11 cellular contexts compared by ENCODE assay signal in genomic region chr11:7143908-7144307, GRCh38. TPM values are rescaled to one million over a fixed set of nuclear protein-coding genes. Genes with fewer than 3 reads are reported as not detected.
DNase-seq lines count a peak whose midpoint lies in the region; ATAC-seq, FAIRE-seq and TF ChIP-seq lines count a peak whose summit lies in the region.
"Had no signal": no experiment of that assay in that cellular context is flagged by ENCODE, and none has a peak within 500 bp of the region (broad histone marks: within the 10 kb centered on the region; RNA-seq: fewer than 3 reads in every experiment).

No MANE protein-coding gene starts in this region.

- H3F3A ChIP-seq in Loucy (ENCODE audit: low read depth), result no peaks in the 10 kb centered on the region

- H3K79me2 ChIP-seq in Loucy (ENCODE audit: insufficient read depth, low read length), result no peaks in the 10 kb centered on the region

- intact Hi-C loops in mucosa of descending colon (cut with DNase I, micrococcal nuclease), result no loop called here

- H3K4me3 ChIP-seq in Loucy (ENCODE audit: low read length, poor library complexity, severe bottlenecking), result no peak overlapping the region
- H3K4me3 ChIP-seq in mucosa of descending colon, result no peak overlapping the region

- no peaks in the 10 kb centered on the region for H3K9me2 ChIP-seq in Loucy (replicated peaks; ENCODE audit: low read depth, low read length)

- no peaks in the 10 kb centered on the region for H3K36me3 Mint-ChIP-seq in brain
- H3K36me3 Mint-ChIP-seq: natural killer cell had no signal

- H3K27me3 Mint-ChIP-seq in brain, result no peaks in the 10 kb centered on the region
- H3K27me3 Mint-ChIP-seq: activated CD4-positive, alpha-beta T cell treated with anti-CD3 and anti-CD28 coated beads, Interleukin-2, amount 10 ng/mL, durations not matched to agents 24 days and 14 days had no signal

- no peak for ATAC-seq in mucosa of descending colon
- no peak for ATAC-seq in GM18517 (IDR thresholded peaks at IDR 0.05; ENCODE audit: unreplicated experiment)
- ATAC-seq: natural killer cell had no signal

- H3K4me1 ChIP-seq in Loucy (ENCODE audit: insufficient read depth, low read length, poor library complexity, severe bottlenecking), result no peaks in the 10 kb centered on the region
- no peaks in the 10 kb centered on the region for H3K4me1 ChIP-seq in mucosa of descending colon (ENCODE audit: low read depth)

- no peaks in the 10 kb centered on the region for H4K20me1 ChIP-seq in Loucy (ENCODE audit: insufficient read depth, low read length, poor library complexity, severe bottlenecking)

- no peak overlapping the region for H2AFZ ChIP-seq in Loucy (ENCODE audit: low read length)

- H3K36me3 ChIP-seq in Loucy (ENCODE audit: insufficient read depth, low read length), result no peaks in the 10 kb centered on the region
- H3K36me3 ChIP-seq in mucosa of descending colon (ENCODE audit: low read depth), result no peaks in the 10 kb centered on the region

- no peak overlapping the region for H3K4me2 ChIP-seq in Loucy (ENCODE audit: low read depth, low read length, poor library complexity, severe bottlenecking)

- peaks cover 4 to 17% (median 14%) of the 10 kb centered on the region in 5 experiments for H3K9me3 Mint-ChIP-seq in brain
- H3K9me3 Mint-ChIP-seq: natural killer cell had no signal

- no peak overlapping the region for H3K27ac Mint-ChIP-seq in brain
- H3K27ac Mint-ChIP-seq: activated CD4-positive, alpha-beta T cell treated with anti-CD3 and anti-CD28 coated beads, Interleukin-2, amount 10 ng/mL, durations not matched to agents 24 days and 14 days; natural killer cell had no signal

- H3K9ac ChIP-seq in Loucy (ENCODE audit: low read depth, low read length, poor library complexity, severe bottlenecking), result no peak overlapping the region

- no peak for FAIRE-seq in HTR-8/SVneo (lab: Jason Lieb, UNC)

- peak; percentile 35 for DNase-seq in DMS114 treated with DMSO at 0.1 percent for 48 hours (lab: John Stamatoyannopoulos, UW; ENCODE audit: unreplicated experiment)
- DNase-seq in medulla oblongata (ENCODE audit: extremely low spot score), result peak; percentile 72
- no peak for DNase-seq in HTR-8/SVneo (ENCODE audit: insufficient read length, low spot score)
- DNase-seq in mucosa of descending colon, result no peak
- DNase-seq in NCI-H2171 treated with DMSO at 0.1 percent for 48 hours (lab: John Stamatoyannopoulos, UW), result no peak
- DNase-seq: activated CD4-positive, alpha-beta T cell treated with anti-CD3 and anti-CD28 coated beads, Interleukin-2, amount 10 ng/mL, durations not matched to agents 24 days and 14 days; natural killer cell had no signal

- peak; percentile 51 for TF ChIP-seq CTCF in Loucy (conservative IDR thresholded peaks at IDR 0.05; ENCODE audit: low read length)
- TF ChIP-seq CTCF in brain (conservative IDR thresholded peaks at IDR 0.05), result peak; percentile 77 to 80
- no peak for TF ChIP-seq CTCF in mucosa of descending colon (IDR thresholded peaks at IDR 0.05)

- no peaks in the 10 kb centered on the region for H3K4me1 Mint-ChIP-seq in brain
- H3K4me1 Mint-ChIP-seq: activated CD4-positive, alpha-beta T cell treated with anti-CD3 and anti-CD28 coated beads, Interleukin-2, amount 10 ng/mL, durations not matched to agents 24 days and 14 days; natural killer cell had no signal

- H3K27me3 ChIP-seq in Loucy (ENCODE audit: insufficient read depth, low read length, poor library complexity, severe bottlenecking), result no peaks in the 10 kb centered on the region

- H3K4me3 Mint-ChIP-seq in brain, result no peak overlapping the region
- H3K4me3 Mint-ChIP-seq: activated CD4-positive, alpha-beta T cell treated with anti-CD3 and anti-CD28 coated beads, Interleukin-2, amount 10 ng/mL, durations not matched to agents 24 days and 14 days; natural killer cell had no signal

- no peaks in the 10 kb centered on the region for H3K9me3 ChIP-seq in Loucy (ENCODE audit: insufficient read depth, low read depth, low read length)
- H3K9me3 ChIP-seq in mucosa of descending colon, result peaks cover 9% of the 10 kb centered on the region

RNA-seq across cellular contexts. Expression of gene RBMXL2, which starts 55.1 kb away (rescaled TPM):
- not detected for polyA plus RNA-seq in brain (ENCODE audit: insufficient read depth, low read depth, low replicate concordance)
- total RNA-seq in mucosa of descending colon, result under 1 TPM in 1 of 3 donors, not detected in 2; 0.20 TPM
- total RNA-seq: activated CD4-positive, alpha-beta T cell treated with anti-CD3 and anti-CD28 coated beads, Interleukin-2, amount 10 ng/mL, durations not matched to agents 24 days and 14 days; natural killer cell; NCI-H460 had no signal

Comparison
In these comparisons a context has a peak if more than half of its experiments do, and no peak if none do; other contexts are left out.
1. DNase-seq: peak in DMS114 treated with DMSO at 0.1 percent for 48 hours (single experiment) and medulla oblongata (single experiment); none in HTR-8/SVneo (single experiment), mucosa of descending colon (0 of 3) and NCI-H2171 treated with DMSO at 0.1 percent for 48 hours (single experiment).